In the genomic region with DNA sequence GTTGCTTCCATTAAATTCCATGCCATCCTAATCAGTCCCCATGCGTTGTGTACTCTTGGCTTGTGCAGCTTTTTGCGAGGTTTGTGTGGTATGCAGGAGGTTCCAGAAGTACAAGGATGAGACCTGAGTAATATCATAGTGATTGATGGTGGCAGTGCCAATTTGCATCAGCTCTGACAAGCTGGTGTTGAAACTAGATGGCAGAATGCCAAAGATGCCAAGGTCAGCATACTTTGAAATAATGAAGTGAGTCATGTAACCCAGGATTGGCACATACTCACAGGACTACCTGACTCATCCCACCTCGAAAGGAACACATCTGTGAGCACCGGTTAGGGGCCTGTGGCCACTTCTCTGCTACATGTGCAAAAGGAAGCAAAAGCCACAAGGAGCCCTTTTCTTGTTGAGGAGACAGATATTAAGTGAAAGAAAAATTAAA, we compare ENCODE assay signal across 8 cellular contexts. TPM values are rescaled to one million over a fixed set of nuclear protein-coding genes. Genes with fewer than 3 reads are reported as not detected.
DNase-seq lines count a peak whose midpoint lies in the region; ATAC-seq and TF ChIP-seq lines count a peak whose summit lies in the region.

No MANE protein-coding gene starts in this region.

- H3K27me3 Mint-ChIP-seq in Calu3 (ENCODE audit: unreplicated experiment) (no peaks in the 10 kb centered on the region), MCF 10A (ENCODE audit: insufficient read depth, unreplicated experiment) (no peaks in the 10 kb centered on the region), memory B cell (no peaks in the 10 kb centered on the region)

- H3K4me3 Mint-ChIP-seq in Calu3 (ENCODE audit: low read depth, unreplicated experiment) (no peak overlapping the region), MCF 10A (ENCODE audit: unreplicated experiment) (no peak overlapping the region), memory B cell (no peak overlapping the region)

- no peak for TF ChIP-seq EP300 in Ishikawa (IDR thresholded peaks at IDR 0.05; ENCODE audit: borderline replicate concordance)

- H3K36me3 Mint-ChIP-seq in Calu3 (ENCODE audit: insufficient read depth, unreplicated experiment) (no peaks in the 10 kb centered on the region), MCF 10A (ENCODE audit: insufficient read depth, unreplicated experiment) (no peaks in the 10 kb centered on the region), memory B cell (peaks cover 3% of the 10 kb centered on the region)

- intact Hi-C loops in Calu3 (cut with micrococcal nuclease; ENCODE audit: unreplicated experiment) (no loop called here), MCF 10A (cut with micrococcal nuclease) (loop anchor here (1.0 to 2.0 kb wide), 2 partner anchors 14 to 132 kb away; a partner anchor contains a TSS)

- DNase-seq in Calu3 = peak; percentile 83
- peak; percentile 44 for DNase-seq in T-helper 9 cell
- peak; percentile 100 for DNase-seq in MCF 10A (ENCODE audit: unreplicated experiment)
- no peak for DNase-seq in memory B cell (ENCODE audit: low spot score in 2 of 2)
- DNase-seq in superior temporal gyrus (ENCODE audit: extremely low spot score) = peak; percentile 53
- DNase-seq in NCI-H1436 treated with DMSO at 0.1 percent for 48 hours (lab: John Stamatoyannopoulos, UW) = no peak

- BruUV-seq in Calu3 (replicated peaks; lab: Mats Ljungman, UMichigan) (no TSS peak), MCF 10A (replicated peaks; lab: Mats Ljungman, UMichigan) (no TSS peak)

- ATAC-seq in GM21576 (IDR thresholded peaks at IDR 0.05; ENCODE audit: unreplicated experiment) = peak; percentile 76
- ATAC-seq in memory B cell (ENCODE audit: low read depth) = peak; percentile 64

- CTCF ChIA-PET in Calu3 (lab: Charles Lee) = no interaction called here
- CTCF ChIA-PET in MCF 10A (lab: Yijun Ruan, JAX) = interaction anchor here (2.8 kb wide), 1 partner anchor 13 kb away, joined by 19 read pairs; a partner anchor contains a TSS

- H3K9me3 Mint-ChIP-seq in Calu3 (ENCODE audit: low read depth, unreplicated experiment) = no peaks in the 10 kb centered on the region
- no peaks in the 10 kb centered on the region for H3K9me3 Mint-ChIP-seq in MCF 10A (ENCODE audit: unreplicated experiment)
- H3K9me3 Mint-ChIP-seq in memory B cell = no peaks in the 10 kb centered on the region

- no peaks in the 10 kb centered on the region for H3K4me1 Mint-ChIP-seq in Calu3 (ENCODE audit: low read depth, unreplicated experiment)
- H3K4me1 Mint-ChIP-seq in MCF 10A (ENCODE audit: insufficient read depth, unreplicated experiment) = no peaks in the 10 kb centered on the region
- peaks cover 14% of the 10 kb centered on the region for H3K4me1 Mint-ChIP-seq in memory B cell

- H3K27ac Mint-ChIP-seq in Calu3 (ENCODE audit: unreplicated experiment) (no peak overlapping the region), MCF 10A (ENCODE audit: low read depth, unreplicated experiment) (no peak overlapping the region), memory B cell (no peak overlapping the region)

- TF ChIP-seq CTCF in Calu3 (IDR thresholded peaks at IDR 0.05; ENCODE audit: unreplicated experiment) (no peak), MCF 10A (IDR thresholded peaks at IDR 0.05; ENCODE audit: unreplicated experiment) (no peak)

- no peak for TF ChIP-seq RAD21 in Ishikawa (IDR thresholded peaks at IDR 0.05; ENCODE audit: low read depth)

- POLR2A ChIA-PET in MCF 10A (lab: Yijun Ruan, JAX) = interaction anchor here (0.9 to 5.4 kb wide), 9 partner anchors 9 to 132 kb away, joined by 3 to 88 read pairs (median 4); a partner anchor contains a TSS

TF ChIP-seq in Ishikawa, 13 proteins besides CTCF, POLR2A, EP300 and RAD21:
- TF ChIP-seq NFIC (IDR thresholded peaks at IDR 0.05) (peak; percentile 89), FOXM1 (IDR thresholded peaks at IDR 0.05; ENCODE audit: borderline replicate concordance, low read depth) (no peak), CEBPB (IDR thresholded peaks at IDR 0.05) (peak; percentile 80; the same call in 1 of the 2 replicates), TEAD4 (IDR thresholded peaks at IDR 0.05) (peak; percentile 69), ZBTB7A (IDR thresholded peaks at IDR 0.05; ENCODE audit: low read depth) (no peak), TCF12 (IDR thresholded peaks at IDR 0.05; ENCODE audit: low read depth) (0 out of 2 replicates have a peak, but pooled peaks have one; percentile 34), EGR1 (IDR thresholded peaks at IDR 0.05) (no peak), YY1 (IDR thresholded peaks at IDR 0.05; ENCODE audit: low read depth) (no peak), CREB1 (IDR thresholded peaks at IDR 0.05; ENCODE audit: low read depth) (no peak), TAF1 (IDR thresholded peaks at IDR 0.05; ENCODE audit: low read depth) (no peak)
- TF ChIP-seq, protein P1, sequence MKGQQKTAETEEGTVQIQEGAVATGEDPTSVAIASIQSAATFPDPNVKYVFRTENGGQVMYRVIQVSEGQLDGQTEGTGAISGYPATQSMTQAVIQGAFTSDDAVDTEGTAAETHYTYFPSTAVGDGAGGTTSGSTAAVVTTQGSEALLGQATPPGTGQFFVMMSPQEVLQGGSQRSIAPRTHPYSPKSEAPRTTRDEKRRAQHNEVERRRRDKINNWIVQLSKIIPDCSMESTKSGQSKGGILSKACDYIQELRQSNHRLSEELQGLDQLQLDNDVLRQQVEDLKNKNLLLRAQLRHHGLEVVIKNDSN (IDR thresholded peaks at IDR 0.05) = no peak
- TF ChIP-seq, protein P2, sequence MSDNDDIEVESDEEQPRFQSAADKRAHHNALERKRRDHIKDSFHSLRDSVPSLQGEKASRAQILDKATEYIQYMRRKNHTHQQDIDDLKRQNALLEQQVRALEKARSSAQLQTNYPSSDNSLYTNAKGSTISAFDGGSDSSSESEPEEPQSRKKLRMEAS (IDR thresholded peaks at IDR 0.05) = no peak
- TF ChIP-seq, protein P3, sequence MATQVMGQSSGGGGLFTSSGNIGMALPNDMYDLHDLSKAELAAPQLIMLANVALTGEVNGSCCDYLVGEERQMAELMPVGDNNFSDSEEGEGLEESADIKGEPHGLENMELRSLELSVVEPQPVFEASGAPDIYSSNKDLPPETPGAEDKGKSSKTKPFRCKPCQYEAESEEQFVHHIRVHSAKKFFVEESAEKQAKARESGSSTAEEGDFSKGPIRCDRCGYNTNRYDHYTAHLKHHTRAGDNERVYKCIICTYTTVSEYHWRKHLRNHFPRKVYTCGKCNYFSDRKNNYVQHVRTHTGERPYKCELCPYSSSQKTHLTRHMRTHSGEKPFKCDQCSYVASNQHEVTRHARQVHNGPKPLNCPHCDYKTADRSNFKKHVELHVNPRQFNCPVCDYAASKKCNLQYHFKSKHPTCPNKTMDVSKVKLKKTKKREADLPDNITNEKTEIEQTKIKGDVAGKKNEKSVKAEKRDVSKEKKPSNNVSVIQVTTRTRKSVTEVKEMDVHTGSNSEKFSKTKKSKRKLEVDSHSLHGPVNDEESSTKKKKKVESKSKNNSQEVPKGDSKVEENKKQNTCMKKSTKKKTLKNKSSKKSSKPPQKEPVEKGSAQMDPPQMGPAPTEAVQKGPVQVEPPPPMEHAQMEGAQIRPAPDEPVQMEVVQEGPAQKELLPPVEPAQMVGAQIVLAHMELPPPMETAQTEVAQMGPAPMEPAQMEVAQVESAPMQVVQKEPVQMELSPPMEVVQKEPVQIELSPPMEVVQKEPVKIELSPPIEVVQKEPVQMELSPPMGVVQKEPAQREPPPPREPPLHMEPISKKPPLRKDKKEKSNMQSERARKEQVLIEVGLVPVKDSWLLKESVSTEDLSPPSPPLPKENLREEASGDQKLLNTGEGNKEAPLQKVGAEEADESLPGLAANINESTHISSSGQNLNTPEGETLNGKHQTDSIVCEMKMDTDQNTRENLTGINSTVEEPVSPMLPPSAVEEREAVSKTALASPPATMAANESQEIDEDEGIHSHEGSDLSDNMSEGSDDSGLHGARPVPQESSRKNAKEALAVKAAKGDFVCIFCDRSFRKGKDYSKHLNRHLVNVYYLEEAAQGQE (IDR thresholded peaks at IDR 0.05; ENCODE audit: low read depth) = no peak

RNA-seq across cellular contexts. Expression of a gene that starts 14.3 kb away (rescaled TPM):
- total RNA-seq in Calu3 (2022) (12.0 and 13.8 TPM in 2 replicates), MCF 10A (2022) (9.4 and 10.4 TPM in 2 replicates)

RNA-seq across cellular contexts. Expression of a gene that starts 42.5 kb away (rescaled TPM):
- not detected in 2 replicates for total RNA-seq in Calu3 (2022)
- not detected in 2 replicates for total RNA-seq in MCF 10A (2022)

Comparison
In these comparisons a context has a peak if more than half of its experiments do, and no peak if none do; other contexts are left out.
1. DNase-seq: peak in Calu3 (single experiment), T-helper 9 cell (single experiment), MCF 10A (single experiment) and superior temporal gyrus (single experiment); none in memory B cell (0 of 2) and NCI-H1436 treated with DMSO at 0.1 percent for 48 hours (single experiment).